In genomic region chr4:157204634-157205244, GRCh38 we compare ENCODE assay signal across 8 cellular contexts. TPM values are rescaled to one million over a fixed set of nuclear protein-coding genes. Genes with fewer than 3 reads are reported as not detected.
DNase-seq lines count a peak whose midpoint lies in the region; ATAC-seq lines count a peak whose summit lies in the region.

No MANE protein-coding gene starts in this region.

- no peak overlapping the region for H3K4me3 Mint-ChIP-seq in activated naive CD8-positive, alpha-beta T cell treated with anti-CD3 and anti-CD28 coated beads, Interleukin-2, amount 50 U/mL, for 24 hours
- no peak overlapping the region for H3K4me3 Mint-ChIP-seq in activated naive CD8-positive, alpha-beta T cell treated with anti-CD3 and anti-CD28 coated beads for 36 hours
- no peak overlapping the region for H3K4me3 Mint-ChIP-seq in T-helper 17 cell

- H3K9me3 ChIP-seq in T-helper 17 cell (ENCODE audit: control insufficient read depth, low read length, poor library complexity, severe bottlenecking), result no peaks in the 10 kb centered on the region

- no peaks in the 10 kb centered on the region for H3K36me3 Mint-ChIP-seq in activated naive CD8-positive, alpha-beta T cell treated with anti-CD3 and anti-CD28 coated beads, Interleukin-2, amount 50 U/mL, for 24 hours (ENCODE audit: low read depth)
- H3K36me3 Mint-ChIP-seq in activated naive CD8-positive, alpha-beta T cell treated with anti-CD3 and anti-CD28 coated beads for 36 hours, result no peaks in the 10 kb centered on the region
- no peaks in the 10 kb centered on the region for H3K36me3 Mint-ChIP-seq in T-helper 17 cell (ENCODE audit: low read depth)

- DNase-seq in activated naive CD8-positive, alpha-beta T cell treated with anti-CD3 and anti-CD28 coated beads, Interleukin-2, amount 50 U/mL, for 24 hours, result peak; percentile 29
- no peak for DNase-seq in activated naive CD8-positive, alpha-beta T cell treated with anti-CD3 and anti-CD28 coated beads for 36 hours
- DNase-seq in dermis blood vessel endothelial cell (peak; percentile 53), NCI-H1694 treated with DMSO at 0.1 percent for 48 hours (lab: John Stamatoyannopoulos, UW) (no peak), T-helper 17 cell (no peak)
- DNase-seq in stimulated activated CD4-positive, alpha-beta T cell treated with anti-CD3 and anti-CD28 coated beads, Interleukin-2, amount 100 ng/mL, for 24 hours, result peak; percentile 23 to 46

- no peak overlapping the region for H3K27ac Mint-ChIP-seq in activated naive CD8-positive, alpha-beta T cell treated with anti-CD3 and anti-CD28 coated beads, Interleukin-2, amount 50 U/mL, for 24 hours
- no peak overlapping the region for H3K27ac Mint-ChIP-seq in activated naive CD8-positive, alpha-beta T cell treated with anti-CD3 and anti-CD28 coated beads for 36 hours
- H3K27ac Mint-ChIP-seq in T-helper 17 cell, result no peak overlapping the region

- ATAC-seq in activated naive CD8-positive, alpha-beta T cell treated with anti-CD3 and anti-CD28 coated beads, Interleukin-2, amount 50 U/mL, for 24 hours, result no peak
- ATAC-seq in HG03354 (IDR thresholded peaks at IDR 0.05; ENCODE audit: poor library complexity, severe bottlenecking, unreplicated experiment) (peak; percentile 74), HG02588 (IDR thresholded peaks at IDR 0.05; ENCODE audit: unreplicated experiment) (no peak), T-helper 17 cell (no peak)

- H3K27me3 Mint-ChIP-seq in activated naive CD8-positive, alpha-beta T cell treated with anti-CD3 and anti-CD28 coated beads, Interleukin-2, amount 50 U/mL, for 24 hours, result no peaks in the 10 kb centered on the region
- H3K27me3 Mint-ChIP-seq in activated naive CD8-positive, alpha-beta T cell treated with anti-CD3 and anti-CD28 coated beads for 36 hours, result no peaks in the 10 kb centered on the region
- H3K27me3 Mint-ChIP-seq in T-helper 17 cell, result no peaks in the 10 kb centered on the region

- H3K9me3 Mint-ChIP-seq in activated naive CD8-positive, alpha-beta T cell treated with anti-CD3 and anti-CD28 coated beads, Interleukin-2, amount 50 U/mL, for 24 hours, result peaks cover 4% of the 10 kb centered on the region
- H3K9me3 Mint-ChIP-seq in activated naive CD8-positive, alpha-beta T cell treated with anti-CD3 and anti-CD28 coated beads for 36 hours, result no peaks in the 10 kb centered on the region

- H3K4me1 Mint-ChIP-seq in activated naive CD8-positive, alpha-beta T cell treated with anti-CD3 and anti-CD28 coated beads, Interleukin-2, amount 50 U/mL, for 24 hours, result no peaks in the 10 kb centered on the region
- no peaks in the 10 kb centered on the region for H3K4me1 Mint-ChIP-seq in activated naive CD8-positive, alpha-beta T cell treated with anti-CD3 and anti-CD28 coated beads for 36 hours
- no peaks in the 10 kb centered on the region for H3K4me1 Mint-ChIP-seq in T-helper 17 cell

RNA-seq across cellular contexts. Expression of gene GRIA2, which starts 15.8 kb away (rescaled TPM):
- not detected for total RNA-seq in activated naive CD8-positive, alpha-beta T cell treated with anti-CD3 and anti-CD28 coated beads for 36 hours
- total RNA-seq in dermis blood vessel endothelial cell, result not detected in 2 replicates
- not detected for total RNA-seq in T-helper 17 cell

Comparison
In these comparisons a context has a peak if more than half of its experiments do, and no peak if none do; other contexts are left out.
1. DNase-seq: peak in activated naive CD8-positive, alpha-beta T cell treated with anti-CD3 and anti-CD28 coated beads, Interleukin-2, amount 50 U/mL, for 24 hours (single experiment), dermis blood vessel endothelial cell (single experiment) and stimulated activated CD4-positive, alpha-beta T cell treated with anti-CD3 and anti-CD28 coated beads, Interleukin-2, amount 100 ng/mL, for 24 hours (2 of 2); none in activated naive CD8-positive, alpha-beta T cell treated with anti-CD3 and anti-CD28 coated beads for 36 hours (single experiment), NCI-H1694 treated with DMSO at 0.1 percent for 48 hours (single experiment) and T-helper 17 cell (0 of 3).